ENCODE assay signal across 23 cellular contexts in the genomic region with DNA sequence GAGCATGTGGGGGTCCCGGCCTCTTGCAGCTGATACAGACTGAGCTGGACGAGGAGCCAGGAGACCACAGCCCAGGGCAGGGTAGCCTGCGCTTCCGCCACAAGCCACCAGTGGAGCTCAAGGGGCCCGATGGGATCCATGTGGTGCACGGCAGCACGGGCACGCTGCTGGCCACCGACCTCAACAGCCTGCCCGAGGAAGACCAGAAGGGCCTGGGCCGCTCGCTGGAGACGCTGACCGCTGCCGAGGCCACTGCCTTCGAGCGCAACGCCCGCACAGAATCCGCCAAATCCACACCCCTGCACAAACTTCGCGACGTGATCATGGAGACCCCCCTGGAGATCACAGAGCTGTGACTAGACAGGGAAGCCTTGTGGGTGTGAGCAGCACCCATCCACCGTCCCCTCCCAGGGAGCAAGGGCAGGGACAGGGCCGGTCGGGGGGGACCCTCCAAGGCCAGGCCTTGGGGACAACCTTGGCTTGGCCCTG. TPM values are rescaled to one million over a fixed set of nuclear protein-coding genes. Genes with fewer than 3 reads are reported as not detected.
DNase-seq lines count a peak whose midpoint lies in the region; ATAC-seq and TF ChIP-seq lines count a peak whose summit lies in the region.
"Had no signal": no experiment of that assay in that cellular context is flagged by ENCODE, and none has a peak within 500 bp of the region (broad histone marks: within the 10 kb centered on the region; RNA-seq: fewer than 3 reads in every experiment).

No MANE protein-coding gene starts in this region.

- H3K4me1 ChIP-seq in DOHH2 (ENCODE audit: control insufficient read depth, low read length) (peaks cover 3% of the 10 kb centered on the region; the same call in 1 of the 2 replicates), neural progenitor cell (no peaks in the 10 kb centered on the region)

- H3K27ac Mint-ChIP-seq in neural progenitor cell = no peak overlapping the region
- H3K27ac Mint-ChIP-seq: activated naive CD8-positive, alpha-beta T cell treated with anti-CD3 and anti-CD28 coated beads, Interleukin-2, amount 10 ng/mL, durations not matched to agents 7 days and 5 days had no signal

- H3K27me3 ChIP-seq in DOHH2 (ENCODE audit: control insufficient read depth, low read length) = no peaks in the 10 kb centered on the region
- H3K27me3 ChIP-seq in H7 (ENCODE audit: control insufficient read depth, insufficient read depth, low read length) = no peaks in the 10 kb centered on the region
- no peaks in the 10 kb centered on the region for H3K27me3 ChIP-seq in brain microvascular endothelial cell (replicated peaks)
- no peaks in the 10 kb centered on the region for H3K27me3 ChIP-seq in neural progenitor cell
- H3K27me3 ChIP-seq: body of pancreas, esophagus squamous epithelium had no signal

- no peak overlapping the region for H3K4me3 Mint-ChIP-seq in neural progenitor cell
- H3K4me3 Mint-ChIP-seq: activated naive CD8-positive, alpha-beta T cell treated with anti-CD3 and anti-CD28 coated beads, Interleukin-2, amount 10 ng/mL, durations not matched to agents 7 days and 5 days; CD8-positive, alpha-beta memory T cell; stimulated activated naive CD8-positive, alpha-beta T cell treated with anti-CD3 and anti-CD28 coated beads, Interleukin-15, amount 100 ng/mL, for 72 hours had no signal

- TF ChIP-seq CTCF in DOHH2 (IDR thresholded peaks at IDR 0.05; ENCODE audit: low read depth, low read length, poor library complexity, severe bottlenecking) (peak; percentile 7), brain microvascular endothelial cell (IDR thresholded peaks at IDR 0.05; ENCODE audit: low read depth, low read length, missing control alignments) (peak; percentile 25), neural progenitor cell (IDR thresholded peaks at IDR 0.05) (no peak)

- H3K27ac ChIP-seq in DOHH2 (ENCODE audit: low read depth, low read length) (no peak overlapping the region), brain microvascular endothelial cell (no peak overlapping the region), neural progenitor cell (no peak overlapping the region)
- H3K27ac ChIP-seq: body of pancreas, esophagus squamous epithelium, tibial artery had no signal

- H3K27me3 Mint-ChIP-seq in neural progenitor cell (ENCODE audit: insufficient read depth, low read depth) = peaks cover 7% of the 10 kb centered on the region
- H3K27me3 Mint-ChIP-seq: activated naive CD8-positive, alpha-beta T cell treated with anti-CD3 and anti-CD28 coated beads, Interleukin-2, amount 10 ng/mL, durations not matched to agents 7 days and 5 days; CD8-positive, alpha-beta memory T cell; stimulated activated naive CD8-positive, alpha-beta T cell treated with anti-CD3 and anti-CD28 coated beads, Interleukin-15, amount 100 ng/mL, for 72 hours had no signal

- in situ Hi-C loops in brain microvascular endothelial cell (cut with HindIII; ENCODE audit: low pct_ligation_motif_present, low sequenced_read_pairs) = no loop called here

- H3F3A ChIP-seq in DOHH2 (ENCODE audit: control insufficient read depth, insufficient read depth) (no peaks in the 10 kb centered on the region), neural progenitor cell (ENCODE audit: low read depth) (no peaks in the 10 kb centered on the region)

- H3K4me1 Mint-ChIP-seq in neural progenitor cell = peaks cover 3% of the 10 kb centered on the region
- H3K4me1 Mint-ChIP-seq: CD8-positive, alpha-beta memory T cell; stimulated activated naive CD8-positive, alpha-beta T cell treated with anti-CD3 and anti-CD28 coated beads, Interleukin-15, amount 100 ng/mL, for 72 hours had no signal

- H3K36me3 ChIP-seq in DOHH2 (ENCODE audit: control insufficient read depth, low read length) (no peaks in the 10 kb centered on the region; the same call in 1 of the 2 replicates), H7 (replicated peaks; ENCODE audit: control insufficient read depth, insufficient read depth, low read length) (peaks cover 38% of the 10 kb centered on the region), brain microvascular endothelial cell (replicated peaks) (peaks cover 59% of the 10 kb centered on the region), neural progenitor cell (no peaks in the 10 kb centered on the region)

- ATAC-seq in GM19023 (IDR thresholded peaks at IDR 0.05; ENCODE audit: unreplicated experiment) = no peak
- no peak for ATAC-seq in GM19328 (IDR thresholded peaks at IDR 0.05; ENCODE audit: unreplicated experiment)
- ATAC-seq: body of pancreas; PC-3; stimulated activated naive CD8-positive, alpha-beta T cell treated with anti-CD3 and anti-CD28 coated beads, Interleukin-15, amount 100 ng/mL, for 72 hours had no signal

- H3K79me2 ChIP-seq in DOHH2 (ENCODE audit: control insufficient read depth, low read length) (no peaks in the 10 kb centered on the region), neural progenitor cell (ENCODE audit: low read depth) (no peaks in the 10 kb centered on the region)

- no peaks in the 10 kb centered on the region for H4K20me1 ChIP-seq in DOHH2 (ENCODE audit: control insufficient read depth, insufficient read depth, low read depth, low read length)
- H4K20me1 ChIP-seq in neural progenitor cell (ENCODE audit: low read depth) = peaks cover 7% of the 10 kb centered on the region

- no peak overlapping the region for H2AFZ ChIP-seq in neural progenitor cell (replicated peaks)

- H3K9me3 ChIP-seq in DOHH2 (ENCODE audit: control insufficient read depth, insufficient read depth, low read length) = no peaks in the 10 kb centered on the region
- no peaks in the 10 kb centered on the region for H3K9me3 ChIP-seq in neural progenitor cell (ENCODE audit: low read depth)
- H3K9me3 ChIP-seq: body of pancreas, esophagus squamous epithelium, tibial artery had no signal

- no peak overlapping the region for H3K4me3 ChIP-seq in DOHH2 (ENCODE audit: low read length)
- H3K4me3 ChIP-seq in H7 (ENCODE audit: insufficient read depth, low read depth, low read length) = no peak overlapping the region
- H3K4me3 ChIP-seq in brain microvascular endothelial cell (ENCODE audit: low read depth, low read length) = no peak overlapping the region
- no peak overlapping the region for H3K4me3 ChIP-seq in neural progenitor cell
- H3K4me3 ChIP-seq: body of pancreas, esophagus squamous epithelium, tibial artery had no signal

- H3K36me3 Mint-ChIP-seq in neural progenitor cell = peaks cover 33% of the 10 kb centered on the region

- H3K4me2 ChIP-seq in DOHH2 (ENCODE audit: low read length) (no peak overlapping the region), neural progenitor cell (no peak overlapping the region)

- no peaks in the 10 kb centered on the region for H3K9me3 Mint-ChIP-seq in neural progenitor cell
- H3K9me3 Mint-ChIP-seq: activated naive CD8-positive, alpha-beta T cell treated with anti-CD3 and anti-CD28 coated beads, Interleukin-2, amount 10 ng/mL, durations not matched to agents 7 days and 5 days; CD8-positive, alpha-beta memory T cell; stimulated activated naive CD8-positive, alpha-beta T cell treated with anti-CD3 and anti-CD28 coated beads, Interleukin-15, amount 100 ng/mL, for 72 hours had no signal

- H3K9me2 ChIP-seq in DOHH2 (replicated peaks; ENCODE audit: control insufficient read depth, low read length) = no peaks in the 10 kb centered on the region

- H3K9ac ChIP-seq in neural progenitor cell = no peak overlapping the region

- DNase-seq in H7 (peak; percentile 89), brain microvascular endothelial cell (no peak), neural progenitor cell (ENCODE audit: low spot score) (peak; percentile 26), T-helper 9 cell (no peak), NCI-H748 treated with DMSO at 0.1 percent for 48 hours (lab: John Stamatoyannopoulos, UW) (no peak)
- DNase-seq: activated CD4-positive, alpha-beta T cell treated with anti-CD3 and anti-CD28 coated beads, Interleukin-2, amount 50 U/mL, for 4 hours; activated naive CD8-positive, alpha-beta T cell treated with anti-CD3 and anti-CD28 coated beads, Interleukin-2, amount 10 ng/mL, durations not matched to agents 7 days and 5 days; body of pancreas; esophagus squamous epithelium; kidney glomerular epithelial cell; NCI-H1092 treated with DMSO at 0.1 percent for 48 hours; NCI-H1930; occipital lobe; PC-3; retina; SIG-M5; stimulated activated CD4-positive, alpha-beta T cell treated with anti-CD3 and anti-CD28 coated beads, Interleukin-12 subunit alpha, Interleukin-12 subunit beta, amount 100 ng/mL, for 4 hours; stimulated activated naive CD8-positive, alpha-beta T cell treated with anti-CD3 and anti-CD28 coated beads, Interleukin-15, amount 100 ng/mL, for 72 hours; tibial artery had no signal

RNA-seq across cellular contexts. Expression of gene PSAP, which starts 36.1 kb away (rescaled TPM):
- total RNA-seq in H7 (2014; rRNA removed; shearing (Covaris generic)) = 389 and 452 TPM in 2 replicates
- 358 and 493 TPM in 2 replicates for total RNA-seq in neural progenitor cell (ENCODE audit: low replicate concordance)

RNA-seq across cellular contexts. Expression of gene VSIR, which starts 41.6 kb away (rescaled TPM):
- 0.04 and 0.31 TPM in 2 replicates for total RNA-seq in H7 (2014; rRNA removed; shearing (Covaris generic))
- 0.46 TPM in 1 of 2 replicates, not detected in the other for total RNA-seq in neural progenitor cell (ENCODE audit: low replicate concordance)

Comparison
In these comparisons a context has a peak if more than half of its experiments do, and no peak if none do; other contexts are left out.
1. DNase-seq: peak in H7 (single experiment) and neural progenitor cell (single experiment); none in brain microvascular endothelial cell (single experiment), T-helper 9 cell (single experiment) and NCI-H748 treated with DMSO at 0.1 percent for 48 hours (single experiment).